Comparison of ENCODE assay signal across 2 cellular contexts in genomic region chr17:4921320-4921719, GRCh38.
A peak's percentile ranks its signal among the peaks of the same experiment; 100 is the strongest.
TF ChIP-seq lines count a peak whose summit lies in the region.

No MANE protein-coding gene starts in this region.

TF ChIP-seq in K562, 482 proteins besides CTCF, POLR2A, EP300 and RAD21:
- no peak for TF ChIP-seq ZBTB7A (IDR thresholded peaks at IDR 0.05; ENCODE audit: borderline replicate concordance, control insufficient read depth, low read depth, low read length)
- TF ChIP-seq DEAF1 (CRISPR knock-in tag; IDR thresholded peaks at IDR 0.05), result no peak
- TF ChIP-seq ETV6 (IDR thresholded peaks at IDR 0.05; ENCODE audit: borderline replicate concordance in 1 of 2, low read depth in 2 of 2, low read length in 1 of 2), result no peak
- no peak for TF ChIP-seq ETV6 (CRISPR knock-in tag; IDR thresholded peaks at IDR 0.05; ENCODE audit: borderline replicate concordance)
- no peak for TF ChIP-seq ID3 (CRISPR knock-in tag; IDR thresholded peaks at IDR 0.05)
- TF ChIP-seq ID3 (tag; IDR thresholded peaks at IDR 0.05), result no peak
- TF ChIP-seq, protein P1, sequence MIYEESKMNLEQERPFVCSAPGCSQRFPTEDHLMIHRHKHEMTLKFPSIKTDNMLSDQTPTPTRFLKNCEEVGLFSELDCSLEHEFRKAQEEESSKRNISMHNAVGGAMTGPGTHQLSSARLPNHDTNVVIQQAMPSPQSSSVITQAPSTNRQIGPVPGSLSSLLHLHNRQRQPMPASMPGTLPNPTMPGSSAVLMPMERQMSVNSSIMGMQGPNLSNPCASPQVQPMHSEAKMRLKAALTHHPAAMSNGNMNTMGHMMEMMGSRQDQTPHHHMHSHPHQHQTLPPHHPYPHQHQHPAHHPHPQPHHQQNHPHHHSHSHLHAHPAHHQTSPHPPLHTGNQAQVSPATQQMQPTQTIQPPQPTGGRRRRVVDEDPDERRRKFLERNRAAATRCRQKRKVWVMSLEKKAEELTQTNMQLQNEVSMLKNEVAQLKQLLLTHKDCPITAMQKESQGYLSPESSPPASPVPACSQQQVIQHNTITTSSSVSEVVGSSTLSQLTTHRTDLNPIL (CRISPR knock-in tag; IDR thresholded peaks at IDR 0.05), result no peak
- TF ChIP-seq ZNF121 (CRISPR knock-in tag; conservative IDR thresholded peaks at IDR 0.05), result peak; percentile 55

TF ChIP-seq in liver, 16 proteins besides CTCF, POLR2A, EP300 and RAD21:
- no peak for TF ChIP-seq GABPA (IDR thresholded peaks at IDR 0.05 in 1 of 2, conservative IDR thresholded peaks at IDR 0.05 in 1 of 2)
